In the genomic region with DNA sequence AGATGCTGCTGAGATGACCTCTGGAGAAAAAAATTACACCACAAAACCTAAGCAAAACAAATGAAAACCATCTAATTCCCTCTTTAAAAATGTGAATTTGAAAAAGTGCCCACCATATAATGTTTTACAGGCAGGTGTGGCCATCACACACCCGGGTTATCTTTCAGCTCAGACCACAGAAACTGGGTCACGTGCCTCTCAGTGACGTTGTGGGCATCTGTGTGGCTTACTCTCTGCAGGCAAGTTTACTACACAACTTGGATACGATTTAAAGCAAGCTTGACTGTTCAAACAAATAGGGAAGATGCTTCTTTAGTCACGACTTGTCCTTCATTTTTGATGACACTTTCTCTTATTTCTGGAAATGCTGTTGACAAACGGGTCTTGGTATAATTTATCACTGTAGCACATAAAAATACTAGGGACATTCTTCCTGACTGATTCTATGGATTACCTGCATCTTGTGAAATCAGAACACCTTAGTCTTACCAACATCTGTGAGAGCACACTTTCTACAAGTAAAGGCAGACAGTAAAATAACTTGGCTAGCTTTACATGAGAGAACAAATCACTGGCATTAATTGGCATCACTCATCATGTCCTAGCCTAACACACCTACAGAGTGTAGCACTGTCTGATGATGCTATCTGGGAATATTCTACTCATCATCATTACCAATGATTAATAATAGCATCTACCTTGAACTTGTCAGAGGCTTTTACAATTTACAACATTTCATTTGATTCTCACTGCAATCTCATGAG, we compare ENCODE assay signal across 8 cellular contexts.
DNase-seq lines count a peak whose midpoint lies in the region; ATAC-seq and TF ChIP-seq lines count a peak whose summit lies in the region.

No MANE protein-coding gene starts in this region.

- H3K36me3 Mint-ChIP-seq in activated B cell treated with CpG ODN at 0.5 μM for 24 hours (ENCODE audit: low read depth) (no peaks in the 10 kb centered on the region), immature natural killer cell (peaks cover under 1 to 5% (median 4%) of the 10 kb centered on the region in 3 donors)

- H3K4me1 Mint-ChIP-seq in activated B cell treated with CpG ODN at 0.5 μM for 24 hours: peaks cover 15% of the 10 kb centered on the region
- peaks cover 46 to 48% of the 10 kb centered on the region in 2 donors for H3K4me1 Mint-ChIP-seq in immature natural killer cell

- no peak overlapping the region for H3K18ac ChIP-seq in mesenchymal stem cell (ENCODE audit: low read depth in 1 of 2, low read length in 2 of 2)

- no peak overlapping the region for H3K23ac ChIP-seq in mesenchymal stem cell (ENCODE audit: low read length in 2 of 2)

- H3K9me3 ChIP-seq in mammary epithelial cell (replicated peaks; ENCODE audit: insufficient read depth, low read length): no peaks in the 10 kb centered on the region
- H3K9me3 ChIP-seq in mesenchymal stem cell (ENCODE audit: control insufficient read depth, low read length): no peaks in the 10 kb centered on the region

- H4K91ac ChIP-seq in mesenchymal stem cell (ENCODE audit: low read length): no peak overlapping the region

- no peak overlapping the region for H2BK15ac ChIP-seq in mesenchymal stem cell (ENCODE audit: low read depth, poor library complexity, severe bottlenecking)

- H3K27ac ChIP-seq in mammary epithelial cell (ENCODE audit: insufficient read depth, low read depth, low read length) (no peak overlapping the region), dorsolateral prefrontal cortex (no peak overlapping the region), mesenchymal stem cell (ENCODE audit: low read length, poor library complexity, severe bottlenecking) (no peak overlapping the region)

- ATAC-seq in GM19043 (IDR thresholded peaks at IDR 0.05; ENCODE audit: low read depth, unreplicated experiment) (peak; percentile 98), HG03025 (IDR thresholded peaks at IDR 0.05; ENCODE audit: low FRiP score, unreplicated experiment) (peak; percentile 98), activated B cell treated with CpG ODN at 0.5 μM for 24 hours (ENCODE audit: low read depth) (peak; percentile 93)

- H3K4me3 Mint-ChIP-seq in activated B cell treated with CpG ODN at 0.5 μM for 24 hours: no peak overlapping the region
- H3K4me3 Mint-ChIP-seq in immature natural killer cell: peak overlapping the region; percentile 64 to 74 (median 71)

- whole genome bisulfite sequencing in mammary epithelial cell (ENCODE audit: low coverage, missing lambda C conversion rate): 72% methylated on average over 6 of the region's 6 CpGs
- 78% methylated on average over 6 of the region's 6 CpGs for WGBS in mesenchymal stem cell

- POLR2A ChIA-PET in activated B cell treated with CpG ODN at 0.5 μM for 24 hours (lab: Charles Lee): interaction anchor here (1.5 kb wide), 1 partner anchor 23 kb away, joined by 6 read pairs; no protein-coding TSS in a partner anchor

- no peak overlapping the region for H2AK5ac ChIP-seq in mesenchymal stem cell (ENCODE audit: low read length, severe bottlenecking)

- H3K27me3 Mint-ChIP-seq in activated B cell treated with CpG ODN at 0.5 μM for 24 hours: no peaks in the 10 kb centered on the region
- peaks cover 2 to 9% (median 3%) of the 10 kb centered on the region in 3 donors for H3K27me3 Mint-ChIP-seq in immature natural killer cell (ENCODE audit: low read depth in 3 of 3)

- H3K4me2 ChIP-seq in mammary epithelial cell (ENCODE audit: insufficient read depth, low read depth, low read length) (no peak overlapping the region), mesenchymal stem cell (ENCODE audit: low read length, poor library complexity, severe bottlenecking) (no peak overlapping the region)

- H2AFZ ChIP-seq in mammary epithelial cell (ENCODE audit: low read depth, low read length) (no peak overlapping the region), mesenchymal stem cell (ENCODE audit: low read depth, low read length) (no peak overlapping the region)

- H3K27me3 ChIP-seq in mammary epithelial cell (ENCODE audit: insufficient read depth, low read length) (no peaks in the 10 kb centered on the region), dorsolateral prefrontal cortex (no peaks in the 10 kb centered on the region), mesenchymal stem cell (ENCODE audit: control insufficient read depth in 1 of 2, insufficient read depth in 1 of 2, low read length in 2 of 2) (no peaks in the 10 kb centered on the region)

- TF ChIP-seq CTCF in activated B cell treated with CpG ODN at 0.5 μM for 24 hours (IDR thresholded peaks at IDR 0.05) (no peak), mammary epithelial cell (conservative IDR thresholded peaks at IDR 0.05 in 1 of 2, IDR thresholded peaks at IDR 0.05 in 1 of 2; ENCODE audit: extremely low read depth in 1 of 2, insufficient read depth in 1 of 2, low read depth in 1 of 2, low read length in 2 of 2) (no peak), dorsolateral prefrontal cortex (IDR thresholded peaks at IDR 0.05 in 54 of 56, conservative IDR thresholded peaks at IDR 0.05 in 2 of 56; ENCODE audit: low read depth in 1 of 56, partially characterized antibody in 56 of 56) (no peak)

- H3K4me1 ChIP-seq in mammary epithelial cell (ENCODE audit: insufficient read depth, low read length) (peaks cover 1% of the 10 kb centered on the region), mesenchymal stem cell (ENCODE audit: control insufficient read depth, insufficient read depth, low read depth, low read length) (no peaks in the 10 kb centered on the region)

- no peak overlapping the region for H2BK12ac ChIP-seq in mesenchymal stem cell (ENCODE audit: low read length in 2 of 2)

- H3K36me3 ChIP-seq in mammary epithelial cell (ENCODE audit: insufficient read depth, low read length): no peaks in the 10 kb centered on the region
- H3K36me3 ChIP-seq in mesenchymal stem cell (ENCODE audit: control insufficient read depth in 1 of 2, insufficient read depth in 2 of 2, low read depth in 1 of 2, low read length in 2 of 2): peaks cover 0 to 12% of the 10 kb centered on the region in 2 experiments

- H4K8ac ChIP-seq in mesenchymal stem cell (ENCODE audit: low read length): no peak overlapping the region

- H3K79me1 ChIP-seq in mesenchymal stem cell (replicated peaks; ENCODE audit: low read length, poor library complexity, severe bottlenecking): no peaks in the 10 kb centered on the region

- H3K27ac Mint-ChIP-seq in activated B cell treated with CpG ODN at 0.5 μM for 24 hours (peak overlapping the region; percentile 38), immature natural killer cell (peak overlapping the region; percentile 83 to 95 (median 88))

- CTCF ChIA-PET in activated B cell treated with CpG ODN at 0.5 μM for 24 hours (lab: Charles Lee) (interaction anchor here (1.1 kb wide), 1 partner anchor 39 kb away, joined by 3 read pairs; no protein-coding TSS in a partner anchor), mammary epithelial cell (lab: Charles Lee; ENCODE audit: low non-redundant PET) (no interaction called here)

- dilution Hi-C loops in mammary epithelial cell (cut with HindIII; ENCODE audit: low sequenced_read_pairs): no loop called here

- in situ Hi-C loops in mammary epithelial cell (cut with MboI; ENCODE audit: low sequenced_read_pairs in 2 of 2): no loop called here

- no peak overlapping the region for H2BK120ac ChIP-seq in mesenchymal stem cell (ENCODE audit: low read depth, low read length)

- no peaks in the 10 kb centered on the region for H4K20me1 ChIP-seq in mammary epithelial cell (ENCODE audit: insufficient read depth, low read length)

- H3K4me3 ChIP-seq in mammary epithelial cell (replicated peaks in 1 of 3; ENCODE audit: insufficient read depth in 1 of 3, low read depth in 2 of 3, low read length in 3 of 3) (no peak overlapping the region), dorsolateral prefrontal cortex (no peak overlapping the region), mesenchymal stem cell (ENCODE audit: insufficient read depth in 1 of 2, low read depth in 1 of 2, low read length in 2 of 2) (no peak overlapping the region)

- H3K79me2 ChIP-seq in mammary epithelial cell (ENCODE audit: insufficient read depth, low read length): no peaks in the 10 kb centered on the region

- no peak overlapping the region for H3K4ac ChIP-seq in mesenchymal stem cell (ENCODE audit: low read depth in 1 of 2, low read length in 2 of 2)

- intact Hi-C loops in activated B cell treated with CpG ODN at 0.5 μM for 24 hours (cut with micrococcal nuclease) (no loop called here), mammary epithelial cell (cut with micrococcal nuclease) (no loop called here), dorsolateral prefrontal cortex (cut with DNase I) (no loop called here)

- no TSS peak for BruUV-seq in mammary epithelial cell (replicated peaks; lab: Mats Ljungman, UMichigan)

- H3K9me3 Mint-ChIP-seq in activated B cell treated with CpG ODN at 0.5 μM for 24 hours (no peaks in the 10 kb centered on the region), immature natural killer cell (no peaks in the 10 kb centered on the region)

- DNase-seq in activated B cell treated with CpG ODN at 0.5 μM for 24 hours: no peak
- DNase-seq in immature natural killer cell: peak; percentile 77 to 86 (median 82)
- DNase-seq in NCI-H748 (lab: John Stamatoyannopoulos, UW; ENCODE audit: unreplicated experiment): no peak
- no peak for DNase-seq in mammary epithelial cell
- no peak for DNase-seq in dorsolateral prefrontal cortex
- no peak for DNase-seq in mesenchymal stem cell

- no peak overlapping the region for H2BK5ac ChIP-seq in mesenchymal stem cell (ENCODE audit: low read depth, low read length, poor library complexity, severe bottlenecking)

- H3K14ac ChIP-seq in mesenchymal stem cell (ENCODE audit: low read length in 2 of 2): no peak overlapping the region

- no peak overlapping the region for H3K9ac ChIP-seq in mammary epithelial cell (ENCODE audit: insufficient read depth, low read length)
- H3K9ac ChIP-seq in mesenchymal stem cell (ENCODE audit: low read length): no peak overlapping the region

Comparison
In these comparisons a context has a peak if more than half of its experiments do, and no peak if none do; other contexts are left out.
1. DNase-seq: peak in immature natural killer cell (3 of 3); none in activated B cell treated with CpG ODN at 0.5 μM for 24 hours (single experiment), NCI-H748 (single experiment), mammary epithelial cell (single experiment), dorsolateral prefrontal cortex (0 of 10) and mesenchymal stem cell (single experiment).
2. Peak in every context shown above with its lines, with median percentiles within 50 percentile points of each other: ATAC-seq.